ENCODE assay signal across 4 cellular contexts in the genomic region with DNA sequence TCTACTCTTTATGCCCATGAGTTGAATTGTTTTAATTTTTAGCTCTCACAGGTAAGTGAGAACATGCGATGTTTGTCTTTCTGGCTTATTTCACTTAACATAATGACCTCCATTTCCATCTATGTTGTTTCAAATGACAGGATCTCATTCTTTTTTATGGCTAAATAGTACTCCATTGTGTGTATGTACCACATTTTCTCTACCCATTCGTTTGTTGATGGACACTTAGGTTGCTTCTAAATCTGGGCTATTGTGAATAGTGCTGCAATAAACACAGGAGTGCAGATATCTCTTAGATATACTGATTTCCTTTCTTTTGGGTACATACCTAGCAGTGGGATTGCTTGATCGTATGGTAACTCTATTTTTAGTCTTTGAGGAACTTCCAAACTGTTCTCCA.
TF ChIP-seq lines count a peak whose summit lies in the region.

No MANE protein-coding gene starts in this region.

TF ChIP-seq in SK-N-SH treated with all-trans-retinoic acid at 6 μM for 48 hours, 23 proteins besides CTCF, POLR2A, EP300 and RAD21:
- TF ChIP-seq ZNF70 (CRISPR knock-in tag; IDR thresholded peaks at IDR 0.05) = peak; percentile 54; the same call in 1 of the 2 replicates
- TF ChIP-seq CSDC2 (CRISPR knock-in tag; IDR thresholded peaks at IDR 0.05) = no peak
- TF ChIP-seq ZNF8 (CRISPR knock-in tag; IDR thresholded peaks at IDR 0.05) = peak; percentile 78
- no peak for TF ChIP-seq ARNTL (CRISPR knock-in tag; IDR thresholded peaks at IDR 0.05; ENCODE audit: borderline replicate concordance, low read depth)

TF ChIP-seq in SK-N-SH, 30 proteins besides CTCF, POLR2A, EP300 and RAD21:
- TF ChIP-seq RCOR1 (IDR thresholded peaks at IDR 0.05; ENCODE audit: low read length) (no peak), RXRA (IDR thresholded peaks at IDR 0.05; ENCODE audit: borderline replicate concordance, low read depth) (no peak), TCF12 (IDR thresholded peaks at IDR 0.05) (no peak), POLR2AphosphoS5 (IDR thresholded peaks at IDR 0.05; ENCODE audit: low read depth, low read length) (no peak), EZH2phosphoT487 (IDR thresholded peaks at IDR 0.05; ENCODE audit: borderline replicate concordance, low read depth) (no peak), NFIC (IDR thresholded peaks at IDR 0.05; ENCODE audit: borderline replicate concordance) (no peak), GABPA (IDR thresholded peaks at IDR 0.05; ENCODE audit: low read depth) (no peak), MEF2A (IDR thresholded peaks at IDR 0.05; ENCODE audit: borderline replicate concordance, low read depth) (no peak), NRF1 (IDR thresholded peaks at IDR 0.05; ENCODE audit: low read depth, low read length) (no peak), GATA2 (CRISPR knock-in tag; IDR thresholded peaks at IDR 0.05) (no peak), TEAD4 (IDR thresholded peaks at IDR 0.05; ENCODE audit: borderline replicate concordance, insufficient read depth) (no peak)
TF ChIP-seq in SK-N-SH: peak in this region for 0.

TF ChIP-seq in HEK293, 187 proteins besides CTCF, POLR2A, EP300 and RAD21:
- TF ChIP-seq ZNF146 (tag by site-specific recombination; IDR thresholded peaks at IDR 0.05) (peak; percentile 94), ZFP3 (tag by site-specific recombination; IDR thresholded peaks at IDR 0.05; ENCODE audit: low read depth) (no peak), ZNF140 (tag by site-specific recombination; IDR thresholded peaks at IDR 0.05) (no peak), OVOL3 (tag by site-specific recombination; IDR thresholded peaks at IDR 0.05) (no peak)
- TF ChIP-seq, protein P1, sequence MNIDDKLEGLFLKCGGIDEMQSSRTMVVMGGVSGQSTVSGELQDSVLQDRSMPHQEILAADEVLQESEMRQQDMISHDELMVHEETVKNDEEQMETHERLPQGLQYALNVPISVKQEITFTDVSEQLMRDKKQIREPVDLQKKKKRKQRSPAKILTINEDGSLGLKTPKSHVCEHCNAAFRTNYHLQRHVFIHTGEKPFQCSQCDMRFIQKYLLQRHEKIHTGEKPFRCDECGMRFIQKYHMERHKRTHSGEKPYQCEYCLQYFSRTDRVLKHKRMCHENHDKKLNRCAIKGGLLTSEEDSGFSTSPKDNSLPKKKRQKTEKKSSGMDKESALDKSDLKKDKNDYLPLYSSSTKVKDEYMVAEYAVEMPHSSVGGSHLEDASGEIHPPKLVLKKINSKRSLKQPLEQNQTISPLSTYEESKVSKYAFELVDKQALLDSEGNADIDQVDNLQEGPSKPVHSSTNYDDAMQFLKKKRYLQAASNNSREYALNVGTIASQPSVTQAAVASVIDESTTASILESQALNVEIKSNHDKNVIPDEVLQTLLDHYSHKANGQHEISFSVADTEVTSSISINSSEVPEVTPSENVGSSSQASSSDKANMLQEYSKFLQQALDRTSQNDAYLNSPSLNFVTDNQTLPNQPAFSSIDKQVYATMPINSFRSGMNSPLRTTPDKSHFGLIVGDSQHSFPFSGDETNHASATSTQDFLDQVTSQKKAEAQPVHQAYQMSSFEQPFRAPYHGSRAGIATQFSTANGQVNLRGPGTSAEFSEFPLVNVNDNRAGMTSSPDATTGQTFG (tag by site-specific recombination; IDR thresholded peaks at IDR 0.05; ENCODE audit: borderline replicate concordance) = no peak
- TF ChIP-seq, protein P2, sequence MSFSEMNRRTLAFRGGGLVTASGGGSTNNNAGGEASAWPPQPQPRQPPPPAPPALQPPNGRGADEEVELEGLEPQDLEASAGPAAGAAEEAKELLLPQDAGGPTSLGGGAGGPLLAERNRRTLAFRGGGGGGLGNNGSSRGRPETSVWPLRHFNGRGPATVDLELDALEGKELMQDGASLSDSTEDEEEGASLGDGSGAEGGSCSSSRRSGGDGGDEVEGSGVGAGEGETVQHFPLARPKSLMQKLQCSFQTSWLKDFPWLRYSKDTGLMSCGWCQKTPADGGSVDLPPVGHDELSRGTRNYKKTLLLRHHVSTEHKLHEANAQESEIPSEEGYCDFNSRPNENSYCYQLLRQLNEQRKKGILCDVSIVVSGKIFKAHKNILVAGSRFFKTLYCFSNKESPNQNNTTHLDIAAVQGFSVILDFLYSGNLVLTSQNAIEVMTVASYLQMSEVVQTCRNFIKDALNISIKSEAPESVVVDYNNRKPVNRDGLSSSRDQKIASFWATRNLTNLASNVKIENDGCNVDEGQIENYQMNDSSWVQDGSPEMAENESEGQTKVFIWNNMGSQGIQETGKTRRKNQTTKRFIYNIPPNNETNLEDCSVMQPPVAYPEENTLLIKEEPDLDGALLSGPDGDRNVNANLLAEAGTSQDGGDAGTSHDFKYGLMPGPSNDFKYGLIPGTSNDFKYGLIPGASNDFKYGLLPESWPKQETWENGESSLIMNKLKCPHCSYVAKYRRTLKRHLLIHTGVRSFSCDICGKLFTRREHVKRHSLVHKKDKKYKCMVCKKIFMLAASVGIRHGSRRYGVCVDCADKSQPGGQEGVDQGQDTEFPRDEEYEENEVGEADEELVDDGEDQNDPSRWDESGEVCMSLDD (tag by site-specific recombination; IDR thresholded peaks at IDR 0.05) = no peak

TF ChIP-seq in K562, 482 proteins besides CTCF, POLR2A, EP300 and RAD21:
- TF ChIP-seq ZNF146 (CRISPR knock-in tag; IDR thresholded peaks at IDR 0.05; ENCODE audit: unreplicated experiment) (peak; percentile 65), ZFPM2 (CRISPR knock-in tag; IDR thresholded peaks at IDR 0.05) (no peak)
- TF ChIP-seq, protein P3, sequence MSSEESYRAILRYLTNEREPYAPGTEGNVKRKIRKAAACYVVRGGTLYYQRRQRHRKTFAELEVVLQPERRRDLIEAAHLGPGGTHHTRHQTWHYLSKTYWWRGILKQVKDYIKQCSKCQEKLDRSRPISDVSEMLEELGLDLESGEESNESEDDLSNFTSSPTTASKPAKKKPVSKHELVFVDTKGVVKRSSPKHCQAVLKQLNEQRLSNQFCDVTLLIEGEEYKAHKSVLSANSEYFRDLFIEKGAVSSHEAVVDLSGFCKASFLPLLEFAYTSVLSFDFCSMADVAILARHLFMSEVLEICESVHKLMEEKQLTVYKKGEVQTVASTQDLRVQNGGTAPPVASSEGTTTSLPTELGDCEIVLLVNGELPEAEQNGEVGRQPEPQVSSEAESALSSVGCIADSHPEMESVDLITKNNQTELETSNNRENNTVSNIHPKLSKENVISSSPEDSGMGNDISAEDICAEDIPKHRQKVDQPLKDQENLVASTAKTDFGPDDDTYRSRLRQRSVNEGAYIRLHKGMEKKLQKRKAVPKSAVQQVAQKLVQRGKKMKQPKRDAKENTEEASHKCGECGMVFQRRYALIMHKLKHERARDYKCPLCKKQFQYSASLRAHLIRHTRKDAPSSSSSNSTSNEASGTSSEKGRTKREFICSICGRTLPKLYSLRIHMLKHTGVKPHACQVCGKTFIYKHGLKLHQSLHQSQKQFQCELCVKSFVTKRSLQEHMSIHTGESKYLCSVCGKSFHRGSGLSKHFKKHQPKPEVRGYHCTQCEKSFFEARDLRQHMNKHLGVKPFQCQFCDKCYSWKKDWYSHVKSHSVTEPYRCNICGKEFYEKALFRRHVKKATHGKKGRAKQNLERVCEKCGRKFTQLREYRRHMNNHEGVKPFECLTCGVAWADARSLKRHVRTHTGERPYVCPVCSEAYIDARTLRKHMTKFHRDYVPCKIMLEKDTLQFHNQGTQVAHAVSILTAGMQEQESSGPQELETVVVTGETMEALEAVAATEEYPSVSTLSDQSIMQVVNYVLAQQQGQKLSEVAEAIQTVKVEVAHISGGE (CRISPR knock-in tag; IDR thresholded peaks at IDR 0.05) = peak in 1 of 3 experiments; percentile 89; a peak in 2 of 6 replicates
